ENCODE assay signal across 25 cellular contexts in the genomic region with DNA sequence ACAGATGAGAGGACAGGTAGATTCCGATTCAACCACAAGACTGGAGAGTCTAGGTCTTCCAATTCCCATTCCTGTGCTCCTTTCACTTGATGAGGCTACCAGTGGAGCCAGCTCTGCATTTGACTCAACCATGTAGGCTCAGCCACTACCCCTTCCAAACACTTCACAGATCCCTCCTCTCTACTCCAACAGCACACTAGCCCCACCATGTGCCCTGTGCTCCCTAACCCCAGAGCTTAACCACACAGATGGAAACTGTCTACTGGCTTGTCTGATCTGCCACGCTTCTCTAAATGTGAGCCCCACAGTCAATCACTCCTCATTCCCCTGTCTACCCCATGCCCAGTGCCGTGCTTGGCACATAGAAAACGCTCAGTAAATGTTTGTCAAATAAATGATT.
"Had no signal": no experiment of that assay in that cellular context is flagged by ENCODE, and none has a peak within 500 bp of the region (broad histone marks: within the 10 kb centered on the region; RNA-seq: fewer than 3 reads in every experiment).

No MANE protein-coding gene starts in this region.

- ATAC-seq: activated CD8-positive, alpha-beta memory T cell treated with anti-CD3 and anti-CD28 coated beads, Interleukin-2, amount 10 ng/mL, durations not matched to agents 7 days and 5 days; activated CD8-positive, alpha-beta T cell treated with anti-CD3 and anti-CD28 coated beads for 36 hours; activated naive CD8-positive, alpha-beta T cell treated with anti-CD3 and anti-CD28 coated beads, Interleukin-2, amount 50 U/mL, for 24 hours; body of pancreas; left lobe of liver; lower lobe of right lung; sciatic nerve; stimulated activated effector memory CD8-positive, alpha-beta T cell treated with anti-CD3 and anti-CD28 coated beads, Interleukin-12 subunit alpha, Interleukin-12 subunit beta, amount 100 ng/mL, for 72 hours had no signal

- H3K4me1 Mint-ChIP-seq: activated B cell treated with CpG ODN at 0.5 μM for 24 hours; activated CD8-positive, alpha-beta memory T cell treated with anti-CD3 and anti-CD28 coated beads, Interleukin-2, amount 10 ng/mL, durations not matched to agents 7 days and 5 days; activated naive CD8-positive, alpha-beta T cell treated with anti-CD3 and anti-CD28 coated beads, Interleukin-2, amount 50 U/mL, for 24 hours; immature natural killer cell; naive B cell; stimulated activated effector memory CD8-positive, alpha-beta T cell treated with anti-CD3 and anti-CD28 coated beads, Interleukin-12 subunit alpha, Interleukin-12 subunit beta, amount 100 ng/mL, for 72 hours had no signal

- H3K27me3 ChIP-seq: body of pancreas, transverse colon, vagina had no signal

- H3K9me3 Mint-ChIP-seq: activated B cell treated with CpG ODN at 0.5 μM for 24 hours; activated CD8-positive, alpha-beta T cell treated with anti-CD3 and anti-CD28 coated beads for 36 hours; activated naive CD8-positive, alpha-beta T cell treated with anti-CD3 and anti-CD28 coated beads, Interleukin-2, amount 50 U/mL, for 24 hours; dendritic cell treated with granulocyte-macrophage colony-stimulating factor and Interleukin-4, amounts not matched to agents 40 ng/mL and 50 ng/mL, for 4 days had no signal

- H3K27ac ChIP-seq: body of pancreas, lower lobe of right lung, transverse colon, vagina had no signal

- H3K36me3 ChIP-seq: lower lobe of right lung, transverse colon, vagina had no signal

- H3K4me3 Mint-ChIP-seq: activated B cell treated with CpG ODN at 0.5 μM for 24 hours; activated CD8-positive, alpha-beta memory T cell treated with anti-CD3 and anti-CD28 coated beads, Interleukin-2, amount 10 ng/mL, durations not matched to agents 7 days and 5 days; activated CD8-positive, alpha-beta T cell treated with anti-CD3 and anti-CD28 coated beads for 36 hours; activated naive CD8-positive, alpha-beta T cell treated with anti-CD3 and anti-CD28 coated beads, Interleukin-2, amount 50 U/mL, for 24 hours; dendritic cell treated with granulocyte-macrophage colony-stimulating factor and Interleukin-4, amounts not matched to agents 40 ng/mL and 50 ng/mL, for 4 days; immature natural killer cell; naive B cell; stimulated activated effector memory CD8-positive, alpha-beta T cell treated with anti-CD3 and anti-CD28 coated beads, Interleukin-12 subunit alpha, Interleukin-12 subunit beta, amount 100 ng/mL, for 72 hours had no signal

- DNase-seq: activated B cell treated with CpG ODN at 0.5 μM for 24 hours; activated CD4-positive, alpha-beta T cell treated with anti-CD3 and anti-CD28 coated beads for 4 hours; activated CD8-positive, alpha-beta memory T cell treated with anti-CD3 and anti-CD28 coated beads, Interleukin-2, amount 10 ng/mL, durations not matched to agents 7 days and 5 days; activated CD8-positive, alpha-beta T cell treated with anti-CD3 and anti-CD28 coated beads for 36 hours; activated gamma-delta T cell; activated naive CD4-positive, alpha-beta T cell treated with anti-CD3 and anti-CD28 coated beads, Interleukin-2, amount 50 U/mL, for 16 hours; activated naive CD8-positive, alpha-beta T cell treated with anti-CD3 and anti-CD28 coated beads, Interleukin-2, amount 50 U/mL, for 24 hours; activated T-cell treated with anti-CD3 and anti-CD28 coated beads for 4 hours; anterior cingulate cortex; body of pancreas; effector CD4-positive, alpha-beta T cell; erythroblast; foreskin fibroblast; immature natural killer cell; lower lobe of right lung; naive B cell; occipital lobe; small intestine; stimulated activated CD4-positive, alpha-beta T cell treated with anti-CD3 and anti-CD28 coated beads, Interleukin-2, amount 100 ng/mL, for 24 hours; transverse colon had no signal

- H3K4me3 ChIP-seq: body of pancreas, lower lobe of right lung, transverse colon, vagina had no signal

- H3K9me3 ChIP-seq: body of pancreas, lower lobe of right lung, transverse colon, vagina had no signal

- H3K27ac Mint-ChIP-seq: activated B cell treated with CpG ODN at 0.5 μM for 24 hours; activated CD8-positive, alpha-beta memory T cell treated with anti-CD3 and anti-CD28 coated beads, Interleukin-2, amount 10 ng/mL, durations not matched to agents 7 days and 5 days; activated CD8-positive, alpha-beta T cell treated with anti-CD3 and anti-CD28 coated beads for 36 hours; activated naive CD8-positive, alpha-beta T cell treated with anti-CD3 and anti-CD28 coated beads, Interleukin-2, amount 50 U/mL, for 24 hours; dendritic cell treated with granulocyte-macrophage colony-stimulating factor and Interleukin-4, amounts not matched to agents 40 ng/mL and 50 ng/mL, for 4 days; immature natural killer cell; naive B cell; stimulated activated effector memory CD8-positive, alpha-beta T cell treated with anti-CD3 and anti-CD28 coated beads, Interleukin-12 subunit alpha, Interleukin-12 subunit beta, amount 100 ng/mL, for 72 hours had no signal

- H3K27me3 Mint-ChIP-seq: activated B cell treated with CpG ODN at 0.5 μM for 24 hours; activated CD8-positive, alpha-beta memory T cell treated with anti-CD3 and anti-CD28 coated beads, Interleukin-2, amount 10 ng/mL, durations not matched to agents 7 days and 5 days; dendritic cell treated with granulocyte-macrophage colony-stimulating factor and Interleukin-4, amounts not matched to agents 40 ng/mL and 50 ng/mL, for 4 days had no signal

- H3K4me1 ChIP-seq: body of pancreas, lower lobe of right lung, transverse colon, vagina had no signal

- H3K36me3 Mint-ChIP-seq: activated CD8-positive, alpha-beta memory T cell treated with anti-CD3 and anti-CD28 coated beads, Interleukin-2, amount 10 ng/mL, durations not matched to agents 7 days and 5 days; immature natural killer cell; naive B cell; stimulated activated effector memory CD8-positive, alpha-beta T cell treated with anti-CD3 and anti-CD28 coated beads, Interleukin-12 subunit alpha, Interleukin-12 subunit beta, amount 100 ng/mL, for 72 hours had no signal
